Comparison of ENCODE assay signal across 2 cellular contexts in genomic region chrX:64977051-64977450, GRCh38.
TF ChIP-seq lines count a peak whose summit lies in the region.

No MANE protein-coding gene starts in this region.

TF ChIP-seq in IMR-90, 13 proteins besides CTCF, POLR2A, EP300 and RAD21:
- TF ChIP-seq MXI1 (IDR thresholded peaks at IDR 0.05; ENCODE audit: borderline replicate concordance, low read depth, low read length) (no peak), MAFK (IDR thresholded peaks at IDR 0.05; ENCODE audit: low read depth, low read length) (no peak)

TF ChIP-seq in HEK293T, 16 proteins besides CTCF, POLR2A, EP300 and RAD21:
- no peak for TF ChIP-seq TARDBP (IDR thresholded peaks at IDR 0.05)
- no peak for TF ChIP-seq SUZ12 (IDR thresholded peaks at IDR 0.05)
- no peak for TF ChIP-seq FOXA1 (IDR thresholded peaks at IDR 0.05)
- TF ChIP-seq ELF4 (IDR thresholded peaks at IDR 0.05): no peak
- no peak for TF ChIP-seq NFRKB (IDR thresholded peaks at IDR 0.05)
- no peak for TF ChIP-seq L3MBTL2 (conservative IDR thresholded peaks at IDR 0.05)
- no peak for TF ChIP-seq BHLHE40 (IDR thresholded peaks at IDR 0.05; ENCODE audit: borderline replicate concordance)
- no peak for TF ChIP-seq FOXK2 (IDR thresholded peaks at IDR 0.05)
